Comparison of ENCODE assay signal across 1 cellular context in the genomic region with DNA sequence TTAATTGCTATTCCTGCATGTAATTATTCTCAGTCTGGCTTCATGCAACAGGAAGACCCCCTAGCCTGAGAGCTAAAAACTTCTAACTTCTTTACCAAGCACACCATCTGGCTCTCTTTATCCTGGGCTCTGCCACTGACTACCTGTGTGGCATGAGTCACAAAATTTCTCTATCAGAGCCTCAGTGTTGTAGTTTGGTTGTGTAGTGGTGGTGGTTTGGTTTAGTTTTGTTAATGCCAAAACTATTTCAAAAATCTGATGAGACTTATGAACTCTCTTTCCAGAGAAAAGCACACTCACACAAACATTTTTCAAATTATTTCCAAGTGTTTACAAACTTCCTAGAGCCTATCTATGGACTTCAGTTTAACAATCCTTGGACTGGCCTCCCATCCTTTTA.
A peak's percentile ranks its signal among the peaks of the same experiment; 100 is the strongest.
TF ChIP-seq lines count a peak whose summit lies in the region.

No MANE protein-coding gene starts in this region.

TF ChIP-seq in IMR-90, 13 proteins besides CTCF, POLR2A, EP300 and RAD21:
- TF ChIP-seq FOS (IDR thresholded peaks at IDR 0.05; ENCODE audit: low read depth, low read length) (peak; percentile 55; the same call in 1 of the 2 replicates), MAFK (IDR thresholded peaks at IDR 0.05; ENCODE audit: low read depth, low read length) (no peak)
